18 cellular contexts compared by ENCODE assay signal in the genomic region with DNA sequence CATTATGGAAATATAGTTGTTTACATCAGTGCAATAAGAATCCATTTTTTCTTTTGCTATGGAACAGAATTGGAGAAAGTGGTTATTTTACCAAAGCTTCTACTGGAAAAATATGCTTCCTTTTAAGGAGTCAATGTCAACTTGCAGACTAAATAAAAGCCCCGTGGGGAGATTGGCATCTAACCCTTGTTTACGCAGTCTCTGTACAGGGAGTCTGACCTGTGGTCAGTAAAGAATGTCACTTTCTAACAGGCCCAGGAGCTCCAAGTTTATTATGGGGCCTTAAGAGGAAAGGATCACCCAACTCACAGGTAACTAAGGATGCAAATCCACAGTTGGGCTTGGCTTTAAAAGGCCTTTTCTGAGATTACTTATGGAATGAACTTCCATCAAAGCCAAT.
DNase-seq lines count a peak whose midpoint lies in the region; FAIRE-seq and TF ChIP-seq lines count a peak whose summit lies in the region.
"Had no signal": no experiment of that assay in that cellular context is flagged by ENCODE, and none has a peak within 500 bp of the region (broad histone marks: within the 10 kb centered on the region; RNA-seq: fewer than 3 reads in every experiment).

No MANE protein-coding gene starts in this region.

- H4K20me1 ChIP-seq in smooth muscle cell (ENCODE audit: low read depth), result no peaks in the 10 kb centered on the region

- intact Hi-C loops in thyroid gland (cut with DNase I), result no loop called here

- H3K36me3 ChIP-seq in smooth muscle cell (ENCODE audit: low read depth) (no peaks in the 10 kb centered on the region), thyroid gland (no peaks in the 10 kb centered on the region)
- H3K36me3 ChIP-seq: BE2C, HAP-1 had no signal

- no peak overlapping the region for H3K4me2 ChIP-seq in smooth muscle cell
- H3K4me2 ChIP-seq: A549 had no signal

- no peaks in the 10 kb centered on the region for H3K27me3 ChIP-seq in smooth muscle cell (ENCODE audit: low read depth)
- no peaks in the 10 kb centered on the region for H3K27me3 ChIP-seq in thyroid gland
- H3K27me3 ChIP-seq: BE2C had no signal

- H3K9ac ChIP-seq in smooth muscle cell (ENCODE audit: low read depth), result no peak overlapping the region

- H3K9me3 ChIP-seq in smooth muscle cell (replicated peaks; ENCODE audit: low read depth) (no peaks in the 10 kb centered on the region), thyroid gland (no peaks in the 10 kb centered on the region)
- H3K9me3 ChIP-seq: BE2C, HAP-1 had no signal

- 36% methylated on average over 2 of the region's 2 CpGs for WGBS in smooth muscle cell (ENCODE audit: low lambda C conversion rate)
- WGBS in thyroid gland, 2 donors, result 39 to 52% methylated on average over 2 of the region's 2 CpGs

- H3K27ac ChIP-seq in smooth muscle cell (ENCODE audit: low read depth), result no peak overlapping the region
- H3K27ac ChIP-seq in thyroid gland, result no peak overlapping the region
- H3K27ac ChIP-seq: A549, C4-2B had no signal

- H3K4me3 ChIP-seq in choroid plexus epithelial cell (ENCODE audit: low read depth, low read length) (no peak overlapping the region), smooth muscle cell (no peak overlapping the region), thyroid gland (replicated peaks in 1 of 3) (no peak overlapping the region)
- H3K4me3 ChIP-seq: A549, HAP-1 had no signal

- H3K4me1 ChIP-seq in smooth muscle cell (ENCODE audit: low read depth) (no peaks in the 10 kb centered on the region), thyroid gland (no peaks in the 10 kb centered on the region)
- H3K4me1 ChIP-seq: A549, BE2C, HAP-1 had no signal

- peak overlapping the region; percentile 60 for H2AFZ ChIP-seq in smooth muscle cell (ENCODE audit: low read depth)

- TF ChIP-seq CTCF in choroid plexus epithelial cell (conservative IDR thresholded peaks at IDR 0.05; ENCODE audit: low read depth, low read length), result no peak
- TF ChIP-seq CTCF in smooth muscle cell (IDR thresholded peaks at IDR 0.05; ENCODE audit: borderline replicate concordance, insufficient read depth, poor library complexity, severe bottlenecking), result no peak
- no peak for TF ChIP-seq CTCF in thyroid gland (IDR thresholded peaks at IDR 0.05)

- DNase-seq in HTR-8/SVneo (ENCODE audit: insufficient read length, low spot score) (peak; percentile 5), amniotic epithelial cell (ENCODE audit: low read depth) (peak; percentile 61), choroid plexus epithelial cell (ENCODE audit: low read depth) (peak; percentile 5), smooth muscle cell (lab: John Stamatoyannopoulos, UW; ENCODE audit: unreplicated experiment) (no peak), NCI-H1694 treated with DMSO at 0.1 percent for 48 hours (lab: John Stamatoyannopoulos, UW) (no peak), NCI-H2227 treated with DMSO at 0.1 percent for 48 hours (lab: John Stamatoyannopoulos, UW) (no peak), thyroid gland (no peak)
- DNase-seq in stimulated activated CD4-positive, alpha-beta T cell treated with anti-CD3 and anti-CD28 coated beads, Interleukin-1b, Interleukin-23, amount 100 ng/mL, for 48 hours, result no peak
- DNase-seq: BE2C; CD4-positive, alpha-beta memory T cell; DMS79; GOT3 had no signal

- no peak for FAIRE-seq in HTR-8/SVneo (lab: Jason Lieb, UNC)
- FAIRE-seq: A549, G401.6, GM12891, GM19239 had no signal

- H3K79me2 ChIP-seq in smooth muscle cell (ENCODE audit: low read depth), result no peaks in the 10 kb centered on the region

- TF ChIP-seq POLR2A in thyroid gland (IDR thresholded peaks at IDR 0.05), result no peak

- no peaks in the 10 kb centered on the region for H3F3A ChIP-seq in smooth muscle cell (ENCODE audit: low read depth)

Comparison
In these comparisons a context has a peak if more than half of its experiments do, and no peak if none do; other contexts are left out.
1. DNase-seq: peak in HTR-8/SVneo (single experiment), amniotic epithelial cell (single experiment) and choroid plexus epithelial cell (single experiment); none in smooth muscle cell (single experiment), NCI-H1694 treated with DMSO at 0.1 percent for 48 hours (single experiment), NCI-H2227 treated with DMSO at 0.1 percent for 48 hours (single experiment), thyroid gland (0 of 2) and stimulated activated CD4-positive, alpha-beta T cell treated with anti-CD3 and anti-CD28 coated beads, Interleukin-1b, Interleukin-23, amount 100 ng/mL, for 48 hours (single experiment).